In the genomic region with DNA sequence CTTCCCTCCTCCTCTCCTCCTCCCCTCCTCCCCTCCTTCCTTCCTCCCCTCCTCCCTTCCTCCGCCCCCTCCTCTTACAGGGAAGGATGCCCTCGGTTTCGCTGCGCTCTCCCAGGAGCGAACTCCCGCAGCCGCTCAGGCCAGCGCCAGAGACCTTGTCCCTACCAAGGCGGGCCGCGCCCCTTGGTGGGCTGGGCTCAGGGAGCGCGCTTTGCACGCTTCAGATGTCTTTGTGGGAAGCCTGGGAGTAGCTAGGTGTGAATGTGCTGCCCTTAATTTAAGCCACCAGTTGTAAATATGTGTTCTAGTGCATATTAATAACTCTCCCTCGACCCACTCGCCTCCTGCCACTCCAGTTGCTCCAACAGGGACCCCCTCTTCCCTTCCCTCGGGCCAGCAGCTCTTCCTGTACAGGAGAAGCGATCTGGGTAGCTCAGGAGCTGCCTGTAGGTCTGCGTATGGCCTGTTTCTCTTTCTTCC, we compare ENCODE assay signal across 8 cellular contexts. TPM values are rescaled to one million over a fixed set of nuclear protein-coding genes. Genes with fewer than 3 reads are reported as not detected.
DNase-seq lines count a peak whose midpoint lies in the region; ATAC-seq and TF ChIP-seq lines count a peak whose summit lies in the region.

No MANE protein-coding gene starts in this region.

- H3K4me3 ChIP-seq in AG04450 (ENCODE audit: low read depth, low read length): peak overlapping the region; percentile 70
- peak overlapping the region; percentile 49 for H3K4me3 ChIP-seq in HL-60 (replicated peaks; ENCODE audit: insufficient read depth, low read length)
- peak overlapping the region; percentile 66 to 71 for H3K4me3 ChIP-seq in foreskin fibroblast (ENCODE audit: low read depth in 1 of 2, low read length in 2 of 2)

- CTCF ChIA-PET in AG04450 (lab: Charles Lee): interaction anchor here (0.7 to 1.0 kb wide), 2 partner anchors 83 to 85 kb away, joined by 3 read pairs; a partner anchor contains a TSS
- CTCF ChIA-PET in activated CD4-positive, alpha-beta memory T cell treated with anti-CD3 and anti-CD28 coated beads, Interleukin-2, amount 10 ng/mL, durations not matched to agents 7 days and 5 days (lab: Charles Lee): interaction anchor here (0.6 to 3.3 kb wide), 2 partner anchors 84 to 186 kb away, joined by 4 to 20 read pairs; a partner anchor contains a TSS

- POLR2A ChIA-PET in AG04450 (lab: Yijun Ruan, JAX): interaction anchor here (0.5 kb wide), 1 partner anchor 542 kb away, joined by 4 read pairs; no protein-coding TSS in a partner anchor
- POLR2A ChIA-PET in activated CD4-positive, alpha-beta memory T cell treated with anti-CD3 and anti-CD28 coated beads, Interleukin-2, amount 10 ng/mL, durations not matched to agents 7 days and 5 days (lab: Charles Lee): interaction anchor here (1.0 to 5.1 kb wide), 6 partner anchors 13 to 119 kb away, joined by 3 to 26 read pairs (median 6); a partner anchor contains a TSS

- H3K27ac Mint-ChIP-seq in activated CD4-positive, alpha-beta memory T cell treated with anti-CD3 and anti-CD28 coated beads, Interleukin-2, amount 10 ng/mL, durations not matched to agents 7 days and 5 days: no peak overlapping the region
- H3K27ac Mint-ChIP-seq in osteocyte (ENCODE audit: unreplicated experiment): no peak overlapping the region

- H3K36me3 Mint-ChIP-seq in activated CD4-positive, alpha-beta memory T cell treated with anti-CD3 and anti-CD28 coated beads, Interleukin-2, amount 10 ng/mL, durations not matched to agents 7 days and 5 days (ENCODE audit: low read depth): no peaks in the 10 kb centered on the region
- H3K36me3 Mint-ChIP-seq in osteocyte (ENCODE audit: unreplicated experiment): no peaks in the 10 kb centered on the region

- H3K4me1 Mint-ChIP-seq in activated CD4-positive, alpha-beta memory T cell treated with anti-CD3 and anti-CD28 coated beads, Interleukin-2, amount 10 ng/mL, durations not matched to agents 7 days and 5 days: peaks cover 15% of the 10 kb centered on the region
- H3K4me1 Mint-ChIP-seq in osteocyte (ENCODE audit: unreplicated experiment): peaks cover 5% of the 10 kb centered on the region

- no peaks in the 10 kb centered on the region for H3K9me3 Mint-ChIP-seq in activated CD4-positive, alpha-beta memory T cell treated with anti-CD3 and anti-CD28 coated beads, Interleukin-2, amount 10 ng/mL, durations not matched to agents 7 days and 5 days
- H3K9me3 Mint-ChIP-seq in osteocyte (ENCODE audit: unreplicated experiment): no peaks in the 10 kb centered on the region

- no peak for TF ChIP-seq CTCF in AG04450 (IDR thresholded peaks at IDR 0.05; ENCODE audit: low read depth, low read length)
- TF ChIP-seq CTCF in HL-60 (IDR thresholded peaks at IDR 0.05; ENCODE audit: insufficient read depth, low read length): no peak
- no peak for TF ChIP-seq CTCF in foreskin fibroblast (IDR thresholded peaks at IDR 0.05; ENCODE audit: low read depth, low read length)
- TF ChIP-seq CTCF in osteocyte (IDR thresholded peaks at IDR 0.05): no peak

- no peak overlapping the region for H3K27ac ChIP-seq in AG04450 (ENCODE audit: low read depth, low read length)
- H3K27ac ChIP-seq in HL-60 (replicated peaks): no peak overlapping the region

- DNase-seq in AG04450 (ENCODE audit: low read depth, low spot score) (no peak), HL-60 (ENCODE audit: low read depth in 1 of 2, low spot score in 1 of 2) (no peak), foreskin fibroblast (peak in 1 of 2 donors; percentile 54), osteocyte (ENCODE audit: extremely low spot score, unreplicated experiment) (no peak), RPMI8226 (no peak)
- DNase-seq in activated CD4-positive, alpha-beta memory T cell treated with anti-CD3 and anti-CD28 coated beads, Interleukin-2, amount 10 ng/mL, durations not matched to agents 7 days and 5 days: no peak

- no peak for ATAC-seq in HG03439 (IDR thresholded peaks at IDR 0.05; ENCODE audit: unreplicated experiment)
- no peak for ATAC-seq in HG03520 (IDR thresholded peaks at IDR 0.05; ENCODE audit: unreplicated experiment)

- H3K9me3 ChIP-seq in AG04450 (ENCODE audit: control insufficient read depth, insufficient read depth, low read length): no peaks in the 10 kb centered on the region

- H3K4me3 Mint-ChIP-seq in activated CD4-positive, alpha-beta memory T cell treated with anti-CD3 and anti-CD28 coated beads, Interleukin-2, amount 10 ng/mL, durations not matched to agents 7 days and 5 days: peak overlapping the region; percentile 76
- peak overlapping the region; percentile 82 for H3K4me3 Mint-ChIP-seq in osteocyte (ENCODE audit: unreplicated experiment)

- H3K27me3 ChIP-seq in AG04450 (ENCODE audit: control insufficient read depth, insufficient read depth, low read length) (no peaks in the 10 kb centered on the region), HL-60 (ENCODE audit: insufficient read depth, poor library complexity, severe bottlenecking) (no peaks in the 10 kb centered on the region)

- H3K27me3 Mint-ChIP-seq in activated CD4-positive, alpha-beta memory T cell treated with anti-CD3 and anti-CD28 coated beads, Interleukin-2, amount 10 ng/mL, durations not matched to agents 7 days and 5 days: peaks cover 36% of the 10 kb centered on the region
- peaks cover 16% of the 10 kb centered on the region for H3K27me3 Mint-ChIP-seq in osteocyte (ENCODE audit: unreplicated experiment)

RNA-seq across cellular contexts. Expression of a gene that starts 13.4 kb away (rescaled TPM):
- polyA plus RNA-seq in AG04450 (2011; rRNA removed): 0.22 and 0.24 TPM in 2 replicates
- 0.30 and 0.51 TPM in 2 replicates for polyA minus RNA-seq in AG04450 (2011; rRNA and poly(A)+ RNA removed)
- 1 to 10 TPM; 5.9 to 6.7 TPM for total RNA-seq in activated CD4-positive, alpha-beta memory T cell treated with anti-CD3 and anti-CD28 coated beads, Interleukin-2, amount 10 ng/mL, durations not matched to agents 7 days and 5 days
- 1.3 and 1.4 TPM in 2 replicates for total RNA-seq in osteocyte
